ENCODE assay signal across 30 cellular contexts in genomic region chr4:884259-884658, GRCh38. TPM values are rescaled to one million over a fixed set of nuclear protein-coding genes. Genes with fewer than 3 reads are reported as not detected.
"Had no signal": no experiment of that assay in that cellular context is flagged by ENCODE, and none has a peak within 500 bp of the region (broad histone marks: within the 10 kb centered on the region; RNA-seq: fewer than 3 reads in every experiment).

No MANE protein-coding gene starts in this region.

- H3K27me3 ChIP-seq: dorsolateral prefrontal cortex, esophagus muscularis mucosa, foreskin keratinocyte, gastroesophageal sphincter, heart right ventricle, left lung, neural progenitor cell, spleen, thyroid gland, vagina had no signal

- H3K27ac ChIP-seq: dorsolateral prefrontal cortex, esophagus muscularis mucosa, foreskin keratinocyte, gastroesophageal sphincter, heart right ventricle, left lung, neural progenitor cell, psoas muscle, skin epidermis, spleen, thyroid gland, vagina had no signal

- H3K36me3 ChIP-seq: neural progenitor cell had no signal

- H3K4me3 Mint-ChIP-seq: naive thymus-derived CD4-positive, alpha-beta T cell; nephron; neural progenitor cell; stimulated activated naive CD8-positive, alpha-beta T cell treated with anti-CD3 and anti-CD28 coated beads, Interleukin-15, amount 100 ng/mL, for 72 hours had no signal

- H3K9me3 ChIP-seq: esophagus muscularis mucosa, gastroesophageal sphincter, heart right ventricle, left lung, psoas muscle, spleen, thyroid gland, vagina had no signal

- FAIRE-seq: colon, endothelial cell of umbilical vein, islet of Langerhans had no signal

- ATAC-seq: foreskin keratinocyte; gastroesophageal sphincter; heart right ventricle; left cardiac atrium; left lung; naive thymus-derived CD4-positive, alpha-beta T cell; psoas muscle; right cardiac atrium; stimulated activated naive CD8-positive, alpha-beta T cell treated with anti-CD3 and anti-CD28 coated beads, Interleukin-15, amount 100 ng/mL, for 72 hours had no signal

- H3K4me1 Mint-ChIP-seq: nephron, neural progenitor cell had no signal

- H3K27ac Mint-ChIP-seq: nephron, neural progenitor cell had no signal

- H3K4me1 ChIP-seq: esophagus muscularis mucosa, foreskin keratinocyte, gastroesophageal sphincter, heart right ventricle, left lung, neural progenitor cell, psoas muscle, thyroid gland, vagina had no signal

- H3K27me3 Mint-ChIP-seq: naive thymus-derived CD4-positive, alpha-beta T cell; stimulated activated naive CD8-positive, alpha-beta T cell treated with anti-CD3 and anti-CD28 coated beads, Interleukin-15, amount 100 ng/mL, for 72 hours had no signal

- H3K9me3 Mint-ChIP-seq: nephron had no signal

- H3K4me3 ChIP-seq: dorsolateral prefrontal cortex, esophagus muscularis mucosa, gastroesophageal sphincter, heart right ventricle, left lung, neural progenitor cell, psoas muscle, skin epidermis, spleen, thyroid gland, vagina had no signal

- DNase-seq: dorsolateral prefrontal cortex; effector CD4-positive, alpha-beta T cell; foreskin keratinocyte; heart right ventricle; hippocampal formation; left cardiac atrium; left lung; mesendoderm; midbrain; naive thymus-derived CD4-positive, alpha-beta T cell; nucleus accumbens; psoas muscle; right cardiac atrium; spleen; stimulated activated CD4-positive, alpha-beta T cell treated with anti-CD3 and anti-CD28 coated beads, Interleukin-4, amount 100 ng/mL, for 4 hours; stimulated activated naive CD4-positive, alpha-beta T cell; stimulated activated naive CD8-positive, alpha-beta T cell treated with anti-CD3 and anti-CD28 coated beads, Interleukin-15, amount 100 ng/mL, for 72 hours; thyroid gland; trophoblast cell had no signal

RNA-seq across cellular contexts. Expression of gene CPLX1, which starts 58.3 kb away (rescaled TPM):
- total RNA-seq: lung microvascular endothelial cell, osteocyte had no signal
